In the genomic region with DNA sequence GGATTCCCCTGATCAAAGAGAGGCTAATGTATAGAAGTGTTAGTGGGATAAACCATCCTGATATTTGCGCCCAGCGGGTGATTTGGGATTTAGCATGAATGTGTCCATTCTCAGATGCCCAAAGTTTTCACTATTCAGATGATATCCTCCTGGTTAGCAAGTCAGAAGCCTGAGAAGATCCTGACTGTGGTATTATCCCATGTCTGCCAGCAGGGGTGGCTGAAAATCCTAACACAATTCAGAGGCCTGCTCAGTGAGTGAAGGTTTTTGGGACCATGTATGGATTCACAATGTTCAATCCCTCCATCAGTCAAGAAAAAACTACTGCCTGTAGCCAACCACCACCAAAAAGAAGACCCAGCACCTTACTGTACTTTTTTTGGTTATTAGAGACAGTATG, we compare ENCODE assay signal across 1 cellular context.
TF ChIP-seq lines count a peak whose summit lies in the region.

No MANE protein-coding gene starts in this region.

TF ChIP-seq in GM23338, 12 proteins besides CTCF, POLR2A, EP300 and RAD21 (continued from another document):
- TF ChIP-seq, protein P1, sequence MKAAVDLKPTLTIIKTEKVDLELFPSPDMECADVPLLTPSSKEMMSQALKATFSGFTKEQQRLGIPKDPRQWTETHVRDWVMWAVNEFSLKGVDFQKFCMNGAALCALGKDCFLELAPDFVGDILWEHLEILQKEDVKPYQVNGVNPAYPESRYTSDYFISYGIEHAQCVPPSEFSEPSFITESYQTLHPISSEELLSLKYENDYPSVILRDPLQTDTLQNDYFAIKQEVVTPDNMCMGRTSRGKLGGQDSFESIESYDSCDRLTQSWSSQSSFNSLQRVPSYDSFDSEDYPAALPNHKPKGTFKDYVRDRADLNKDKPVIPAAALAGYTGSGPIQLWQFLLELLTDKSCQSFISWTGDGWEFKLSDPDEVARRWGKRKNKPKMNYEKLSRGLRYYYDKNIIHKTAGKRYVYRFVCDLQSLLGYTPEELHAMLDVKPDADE (IDR thresholded peaks at IDR 0.05), result no peak
- TF ChIP-seq, protein P2, sequence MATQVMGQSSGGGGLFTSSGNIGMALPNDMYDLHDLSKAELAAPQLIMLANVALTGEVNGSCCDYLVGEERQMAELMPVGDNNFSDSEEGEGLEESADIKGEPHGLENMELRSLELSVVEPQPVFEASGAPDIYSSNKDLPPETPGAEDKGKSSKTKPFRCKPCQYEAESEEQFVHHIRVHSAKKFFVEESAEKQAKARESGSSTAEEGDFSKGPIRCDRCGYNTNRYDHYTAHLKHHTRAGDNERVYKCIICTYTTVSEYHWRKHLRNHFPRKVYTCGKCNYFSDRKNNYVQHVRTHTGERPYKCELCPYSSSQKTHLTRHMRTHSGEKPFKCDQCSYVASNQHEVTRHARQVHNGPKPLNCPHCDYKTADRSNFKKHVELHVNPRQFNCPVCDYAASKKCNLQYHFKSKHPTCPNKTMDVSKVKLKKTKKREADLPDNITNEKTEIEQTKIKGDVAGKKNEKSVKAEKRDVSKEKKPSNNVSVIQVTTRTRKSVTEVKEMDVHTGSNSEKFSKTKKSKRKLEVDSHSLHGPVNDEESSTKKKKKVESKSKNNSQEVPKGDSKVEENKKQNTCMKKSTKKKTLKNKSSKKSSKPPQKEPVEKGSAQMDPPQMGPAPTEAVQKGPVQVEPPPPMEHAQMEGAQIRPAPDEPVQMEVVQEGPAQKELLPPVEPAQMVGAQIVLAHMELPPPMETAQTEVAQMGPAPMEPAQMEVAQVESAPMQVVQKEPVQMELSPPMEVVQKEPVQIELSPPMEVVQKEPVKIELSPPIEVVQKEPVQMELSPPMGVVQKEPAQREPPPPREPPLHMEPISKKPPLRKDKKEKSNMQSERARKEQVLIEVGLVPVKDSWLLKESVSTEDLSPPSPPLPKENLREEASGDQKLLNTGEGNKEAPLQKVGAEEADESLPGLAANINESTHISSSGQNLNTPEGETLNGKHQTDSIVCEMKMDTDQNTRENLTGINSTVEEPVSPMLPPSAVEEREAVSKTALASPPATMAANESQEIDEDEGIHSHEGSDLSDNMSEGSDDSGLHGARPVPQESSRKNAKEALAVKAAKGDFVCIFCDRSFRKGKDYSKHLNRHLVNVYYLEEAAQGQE (IDR thresholded peaks at IDR 0.05; ENCODE audit: unreplicated experiment), result no peak
- no peak for TF ChIP-seq POLR2AphosphoS5 (IDR thresholded peaks at IDR 0.05; ENCODE audit: low read depth)
